Comparison of ENCODE assay signal across 8 cellular contexts in the genomic region with DNA sequence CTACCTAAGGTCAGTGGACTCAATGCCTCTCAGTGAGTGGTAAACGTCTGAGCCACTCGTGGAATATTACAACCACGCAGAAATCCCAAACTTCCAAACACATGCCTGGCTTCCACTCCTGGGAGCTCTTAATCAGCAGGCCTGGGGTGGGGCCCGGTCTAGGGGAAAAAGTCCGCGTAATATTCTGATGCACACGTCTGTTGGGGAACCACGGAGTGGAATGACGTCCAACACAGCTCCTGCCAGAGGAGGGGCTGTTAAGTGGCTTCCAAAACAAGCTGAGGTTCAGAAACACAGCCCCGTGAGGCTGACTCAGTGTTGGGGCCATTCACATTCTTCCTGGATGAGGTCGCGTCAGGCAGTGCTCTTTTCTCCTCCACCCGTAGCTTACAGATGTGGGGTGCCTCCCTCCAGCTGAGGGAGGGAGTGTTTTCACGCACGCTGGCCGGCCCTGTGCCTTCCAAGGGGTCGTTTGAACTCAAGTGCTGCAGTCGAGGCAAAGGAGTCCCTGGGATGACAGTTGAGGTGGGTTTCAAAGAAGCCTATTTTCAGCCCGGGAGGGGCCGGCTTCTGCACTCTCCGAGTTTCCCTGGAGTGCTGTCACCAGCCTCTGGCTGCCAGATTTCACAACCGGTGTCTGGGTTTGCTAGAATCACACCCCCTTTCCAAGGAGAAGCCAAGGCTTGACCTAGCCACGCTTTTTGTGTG.
DNase-seq lines count a peak whose midpoint lies in the region; ATAC-seq and TF ChIP-seq lines count a peak whose summit lies in the region.

No MANE protein-coding gene starts in this region.

- no peaks in the 10 kb centered on the region for H3K27me3 ChIP-seq in stomach smooth muscle (ENCODE audit: control insufficient read depth in 1 of 2, insufficient read depth in 2 of 2, low read length in 2 of 2)

- H3K4me3 ChIP-seq in HFF-Myc (replicated peaks; ENCODE audit: low read depth, low read length) = no peak overlapping the region
- no peak overlapping the region for H3K4me3 ChIP-seq in cardiac fibroblast (replicated peaks in 1 of 2; ENCODE audit: low read depth in 2 of 2, low read length in 2 of 2)
- no peak overlapping the region for H3K4me3 ChIP-seq in stomach smooth muscle (ENCODE audit: low read length in 2 of 2)

- peaks cover 4 to 22% of the 10 kb centered on the region in 2 donors for H3K9me3 ChIP-seq in stomach smooth muscle (ENCODE audit: control insufficient read depth in 2 of 2, low read length in 2 of 2)

- DNase-seq in HFF-Myc (ENCODE audit: extremely low read depth, low read depth) (peak; percentile 80), cardiac fibroblast (ENCODE audit: low read depth in 2 of 2) (peak; percentile 94 to 99), kidney tubule cell (ENCODE audit: low spot score) (peak; percentile 92), GM19240 (ENCODE audit: insufficient read length, low spot score) (no peak), NCI-H82 treated with DMSO at 0.1 percent for 48 hours (lab: John Stamatoyannopoulos, UW; ENCODE audit: unreplicated experiment) (no peak)
- no peak for DNase-seq in activated CD4-positive, alpha-beta T cell treated with anti-CD3 and anti-CD28 coated beads, Interleukin-2, amount 50 U/mL, for 4 hours

- no peaks in the 10 kb centered on the region for H3K4me1 ChIP-seq in stomach smooth muscle (ENCODE audit: control insufficient read depth, insufficient read depth, low read length)

- H3K9ac ChIP-seq in stomach smooth muscle (ENCODE audit: low read length in 2 of 2) = no peak overlapping the region

- ATAC-seq in HG03039 (IDR thresholded peaks at IDR 0.05; ENCODE audit: unreplicated experiment) = no peak

- H3K36me3 ChIP-seq in stomach smooth muscle (ENCODE audit: control insufficient read depth in 2 of 2, insufficient read depth in 2 of 2, low read length in 2 of 2) = no peaks in the 10 kb centered on the region

- H3K27ac ChIP-seq in stomach smooth muscle (ENCODE audit: low read length) = peak overlapping the region; percentile 46

- TF ChIP-seq CTCF in HFF-Myc (IDR thresholded peaks at IDR 0.05; ENCODE audit: low read depth, low read length, missing control alignments) (no peak), cardiac fibroblast (IDR thresholded peaks at IDR 0.05; ENCODE audit: low read depth, low read length) (no peak)

Comparison
In these comparisons a context has a peak if more than half of its experiments do, and no peak if none do; other contexts are left out.
1. DNase-seq: peak in HFF-Myc (single experiment), cardiac fibroblast (2 of 2) and kidney tubule cell (single experiment); none in GM19240 (single experiment), NCI-H82 treated with DMSO at 0.1 percent for 48 hours (single experiment) and activated CD4-positive, alpha-beta T cell treated with anti-CD3 and anti-CD28 coated beads, Interleukin-2, amount 50 U/mL, for 4 hours (0 of 2).